ENCODE assay signal across 10 cellular contexts in genomic region chr1:82485591-82486369, GRCh38.
DNase-seq lines count a peak whose midpoint lies in the region; ATAC-seq and TF ChIP-seq lines count a peak whose summit lies in the region.
"Had no signal": no experiment of that assay in that cellular context is flagged by ENCODE, and none has a peak within 500 bp of the region (broad histone marks: within the 10 kb centered on the region; RNA-seq: fewer than 3 reads in every experiment).

No MANE protein-coding gene starts in this region.

- intact Hi-C loops in Right ventricle myocardium superior (cut with DNase I) (no loop called here), lower lobe of right lung (cut with DNase I) (no loop called here), aorta (cut with DNase I) (no loop called here)

- H3K27me3 ChIP-seq in right atrium auricular region = no peaks in the 10 kb centered on the region
- no peaks in the 10 kb centered on the region for H3K27me3 ChIP-seq in lower lobe of right lung (ENCODE audit: low read depth)
- no peaks in the 10 kb centered on the region for H3K27me3 ChIP-seq in aorta (ENCODE audit: control insufficient read depth in 1 of 2, insufficient read depth in 2 of 2, low read length in 1 of 2)
- H3K27me3 ChIP-seq: BE2C had no signal

- H3K4me1 ChIP-seq in right atrium auricular region = peaks cover 0 to 12% of the 10 kb centered on the region in 2 donors
- peaks cover 6% of the 10 kb centered on the region for H3K4me1 ChIP-seq in lower lobe of right lung
- no peaks in the 10 kb centered on the region for H3K4me1 ChIP-seq in aorta (ENCODE audit: control insufficient read depth in 1 of 2, insufficient read depth in 2 of 2, low read length in 2 of 2)
- H3K4me1 ChIP-seq: BE2C had no signal

- peak; percentile 60 for DNase-seq in Right ventricle myocardium superior
- DNase-seq in right atrium auricular region (ENCODE audit: low spot score) = no peak
- peak; percentile 27 for DNase-seq in dedifferentiated amniotic fluid mesenchymal stem cell (ENCODE audit: extremely low spot score)
- no peak for DNase-seq in lower lobe of right lung
- DNase-seq in aorta = peak in 1 of 2 donors; percentile 68
- DNase-seq in NCI-H1105 treated with DMSO at 0.1 percent for 48 hours (lab: John Stamatoyannopoulos, UW) = no peak
- DNase-seq in HT-29 (ENCODE audit: low spot score) = no peak
- DNase-seq: BE2C; stimulated activated CD4-positive, alpha-beta T cell treated with anti-CD3 and anti-CD28 coated beads, Interleukin-4, amount 100 ng/mL, for 1 hour had no signal

- no peaks in the 10 kb centered on the region for H3K9me3 ChIP-seq in right atrium auricular region
- no peaks in the 10 kb centered on the region for H3K9me3 ChIP-seq in lower lobe of right lung
- H3K9me3 ChIP-seq in aorta (ENCODE audit: control insufficient read depth, low read length) = no peaks in the 10 kb centered on the region
- H3K9me3 ChIP-seq: BE2C had no signal

- H3K4me3 ChIP-seq in right atrium auricular region (no peak overlapping the region), lower lobe of right lung (no peak overlapping the region), aorta (ENCODE audit: low read length in 2 of 2) (no peak overlapping the region)

- TF ChIP-seq CTCF in right atrium auricular region (IDR thresholded peaks at IDR 0.05) = no peak
- TF ChIP-seq CTCF in lower lobe of right lung (IDR thresholded peaks at IDR 0.05) = no peak

- ATAC-seq in Right ventricle myocardium superior (ENCODE audit: poor library complexity) = peak; percentile 85
- ATAC-seq in lower lobe of right lung = peak; percentile 32 to 43
- peak; percentile 42 for ATAC-seq in aorta (ENCODE audit: low FRiP score)
- ATAC-seq in GM18873 (IDR thresholded peaks at IDR 0.05; ENCODE audit: low FRiP score, unreplicated experiment) = no peak

- no peaks in the 10 kb centered on the region for H3K36me3 ChIP-seq in right atrium auricular region
- H3K36me3 ChIP-seq in lower lobe of right lung = no peaks in the 10 kb centered on the region
- no peaks in the 10 kb centered on the region for H3K36me3 ChIP-seq in aorta (ENCODE audit: control insufficient read depth in 1 of 2, insufficient read depth in 2 of 2, low read length in 1 of 2)
- H3K36me3 ChIP-seq: BE2C had no signal

- 72 to 75% methylated on average over 4 of the region's 4 CpGs for WGBS in aorta, 2 donors

- H3K27ac ChIP-seq in right atrium auricular region = no peak overlapping the region
- H3K27ac ChIP-seq in lower lobe of right lung = no peak overlapping the region
- no peak overlapping the region for H3K27ac ChIP-seq in aorta (ENCODE audit: low read depth in 1 of 2, low read length in 2 of 2)

Comparison
In these comparisons a context has a peak if more than half of its experiments do, and no peak if none do; other contexts are left out.
1. DNase-seq: peak in Right ventricle myocardium superior (single experiment) and dedifferentiated amniotic fluid mesenchymal stem cell (single experiment); none in right atrium auricular region (single experiment), lower lobe of right lung (single experiment), NCI-H1105 treated with DMSO at 0.1 percent for 48 hours (single experiment) and HT-29 (single experiment).